ENCODE assay signal across 28 cellular contexts in genomic region chr2:167548396-167548795, GRCh38.
"Had no signal": no experiment of that assay in that cellular context is flagged by ENCODE, and none has a peak within 500 bp of the region (broad histone marks: within the 10 kb centered on the region; RNA-seq: fewer than 3 reads in every experiment).

No MANE protein-coding gene starts in this region.

- H3K27me3 ChIP-seq: colonic mucosa, dorsolateral prefrontal cortex, esophagus squamous epithelium, foreskin keratinocyte, gastrocnemius medialis, gastroesophageal sphincter, heart left ventricle, heart right ventricle had no signal

- FAIRE-seq: colon, endometrium, endothelial cell of umbilical vein, frontal cortex had no signal

- H3K27me3 Mint-ChIP-seq: dendritic cell treated with granulocyte-macrophage colony-stimulating factor and Interleukin-4, amounts not matched to agents 40 ng/mL and 50 ng/mL, for 4 days; effector memory CD8-positive, alpha-beta T cell had no signal

- H3K4me3 ChIP-seq: colonic mucosa, coronary artery, dorsolateral prefrontal cortex, esophagus squamous epithelium, gastrocnemius medialis, gastroesophageal sphincter, heart left ventricle, heart right ventricle had no signal

- H3K36me3 ChIP-seq: colonic mucosa, esophagus squamous epithelium, gastrocnemius medialis, gastroesophageal sphincter, heart left ventricle, heart right ventricle had no signal

- DNase-seq: colonic mucosa; cortex of kidney; dermis blood vessel endothelial cell; dorsolateral prefrontal cortex; effector CD4-positive, alpha-beta T cell; effector CD8-positive, alpha-beta T cell; effector memory CD4-positive, alpha-beta T cell; effector memory CD8-positive, alpha-beta T cell; endodermal cell; erythroblast; esophagus squamous epithelium; foreskin fibroblast; foreskin keratinocyte; foreskin melanocyte; gastrocnemius medialis; glutamatergic neuron; head of caudate nucleus; heart left ventricle; heart right ventricle had no signal

- H3K4me1 ChIP-seq: colonic mucosa, esophagus squamous epithelium, foreskin keratinocyte, gastrocnemius medialis, gastroesophageal sphincter, heart left ventricle, heart right ventricle had no signal

- H3K27ac ChIP-seq: colonic mucosa, coronary artery, dorsolateral prefrontal cortex, epithelial cell of prostate, esophagus squamous epithelium, foreskin keratinocyte, gastrocnemius medialis, gastroesophageal sphincter, heart left ventricle, heart right ventricle had no signal

- ATAC-seq: effector memory CD8-positive, alpha-beta T cell; esophagus mucosa; foreskin keratinocyte; gastrocnemius medialis; gastroesophageal sphincter; heart left ventricle; heart right ventricle had no signal

- H3K4me3 Mint-ChIP-seq: dendritic cell treated with granulocyte-macrophage colony-stimulating factor and Interleukin-4, amounts not matched to agents 40 ng/mL and 50 ng/mL, for 4 days; effector memory CD8-positive, alpha-beta T cell; endodermal cell had no signal

- H3K27ac Mint-ChIP-seq: dendritic cell treated with granulocyte-macrophage colony-stimulating factor and Interleukin-4, amounts not matched to agents 40 ng/mL and 50 ng/mL, for 4 days; effector memory CD8-positive, alpha-beta T cell; endodermal cell had no signal

- H3K9me3 ChIP-seq: colonic mucosa, esophagus squamous epithelium, gastrocnemius medialis, gastroesophageal sphincter, heart left ventricle, heart right ventricle had no signal
